Comparison of ENCODE assay signal across 16 cellular contexts in the genomic region with DNA sequence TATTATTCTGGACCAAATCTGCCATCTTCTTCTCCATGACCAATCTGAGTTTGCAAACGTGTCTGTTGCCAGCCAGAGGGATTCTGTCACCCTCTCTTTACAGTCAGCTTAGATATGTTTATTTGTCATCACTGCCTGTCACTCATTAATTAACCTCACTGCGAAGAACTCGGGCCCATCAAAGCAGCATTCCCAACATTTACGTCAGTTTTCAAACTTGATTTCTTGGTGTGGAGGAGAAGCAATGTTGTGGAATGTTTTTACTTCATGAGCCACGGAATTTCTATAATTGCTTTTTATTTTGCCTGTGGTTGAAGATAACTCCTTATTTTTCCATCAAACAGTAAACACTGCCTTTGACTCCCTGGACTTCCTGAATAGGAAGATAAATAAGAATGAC.
"Had no signal": no experiment of that assay in that cellular context is flagged by ENCODE, and none has a peak within 500 bp of the region (broad histone marks: within the 10 kb centered on the region; RNA-seq: fewer than 3 reads in every experiment).

No MANE protein-coding gene starts in this region.

- H3K4me3 ChIP-seq: esophagus muscularis mucosa, heart left ventricle, left ventricle myocardium inferior, pancreas, skin epidermis, transverse colon had no signal

- H3K36me3 ChIP-seq: esophagus muscularis mucosa, heart left ventricle, left ventricle myocardium inferior, pancreas, transverse colon had no signal

- H3K27ac ChIP-seq: esophagus muscularis mucosa, foreskin keratinocyte, heart left ventricle, left ventricle myocardium inferior, pancreas, skin epidermis, transverse colon had no signal

- ATAC-seq: activated CD4-positive, CD25-positive, alpha-beta regulatory T cell treated with anti-CD3 and anti-CD28 coated beads, Interleukin-2, amount 50 U/mL, for 24 hours; foreskin keratinocyte; heart left ventricle; pancreas; SK-N-SH treated with all-trans-retinoic acid at 6 μM for 48 hours had no signal

- H3K4me1 ChIP-seq: foreskin keratinocyte, pancreas, transverse colon had no signal

- H3K27me3 ChIP-seq: esophagus muscularis mucosa, foreskin keratinocyte, heart left ventricle, pancreas, transverse colon had no signal

- H3K9me3 ChIP-seq: esophagus muscularis mucosa, heart left ventricle, left ventricle myocardium inferior, pancreas, transverse colon had no signal

- DNase-seq: activated effector memory CD4-positive, alpha-beta T cell treated with Interleukin-2 at 50 U/mL for 16 hours; activated T-cell treated with anti-CD3 and anti-CD28 coated beads, Interleukin-2, amount 50 U/mL, for 24 hours; amniotic stem cell; cerebellar nuclear complex; dermis blood vessel endothelial cell; foreskin keratinocyte; heart left ventricle; left ventricle myocardium inferior; pancreas; retina; T-helper 2 cell; transverse colon had no signal
